ENCODE assay signal across 1 cellular context in the genomic region with DNA sequence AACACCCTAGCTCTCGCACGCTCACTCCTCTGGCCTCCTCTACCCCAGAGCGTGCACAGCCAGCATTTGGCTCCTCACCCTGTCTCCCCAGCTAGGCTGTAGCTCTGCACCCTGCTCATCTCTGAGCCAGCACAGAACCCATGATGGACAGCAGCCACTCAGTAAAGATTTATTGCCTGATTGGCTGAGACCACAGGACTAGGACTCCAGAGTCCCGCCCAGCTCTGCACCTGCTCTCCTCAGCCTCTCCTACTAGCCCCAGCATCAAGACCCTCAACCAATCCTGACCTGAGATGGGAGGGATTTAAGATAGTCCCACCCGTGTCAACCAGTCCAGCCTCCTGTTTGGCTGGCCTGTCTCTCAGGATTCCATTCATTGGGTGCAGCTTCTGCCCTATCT.
A peak's percentile ranks its signal among the peaks of the same experiment; 100 is the strongest.
TF ChIP-seq lines count a peak whose summit lies in the region.

No MANE protein-coding gene starts in this region.

TF ChIP-seq in HepG2, 621 proteins besides CTCF, POLR2A, EP300 and RAD21:
- no peak for TF ChIP-seq ZNF780A (CRISPR knock-in tag; IDR thresholded peaks at IDR 0.05)
- TF ChIP-seq STAG1 (CRISPR knock-in tag; IDR thresholded peaks at IDR 0.05): no peak
- no peak for TF ChIP-seq ZNF83 (CRISPR knock-in tag; IDR thresholded peaks at IDR 0.05; ENCODE audit: borderline replicate concordance)
- no peak for TF ChIP-seq ZNF703 (CRISPR knock-in tag; IDR thresholded peaks at IDR 0.05; ENCODE audit: borderline replicate concordance)
- peak; percentile 65 for TF ChIP-seq NFYB (CRISPR knock-in tag; IDR thresholded peaks at IDR 0.05)
- no peak for TF ChIP-seq CC2D1A (CRISPR knock-in tag; IDR thresholded peaks at IDR 0.05)
- no peak for TF ChIP-seq ZNF431 (CRISPR knock-in tag; IDR thresholded peaks at IDR 0.05; ENCODE audit: borderline replicate concordance, low read depth)
- peak; percentile 67 for TF ChIP-seq NFYC (CRISPR knock-in tag; IDR thresholded peaks at IDR 0.05)
- no peak for TF ChIP-seq MEF2D (CRISPR knock-in tag; IDR thresholded peaks at IDR 0.05)
- no peak for TF ChIP-seq ARNT2 (CRISPR knock-in tag; IDR thresholded peaks at IDR 0.05; ENCODE audit: low read depth)
- TF ChIP-seq SMC3 (IDR thresholded peaks at IDR 0.05; ENCODE audit: low read length): no peak
- TF ChIP-seq ATF1 (CRISPR knock-in tag; IDR thresholded peaks at IDR 0.05): no peak
